In the genomic region with DNA sequence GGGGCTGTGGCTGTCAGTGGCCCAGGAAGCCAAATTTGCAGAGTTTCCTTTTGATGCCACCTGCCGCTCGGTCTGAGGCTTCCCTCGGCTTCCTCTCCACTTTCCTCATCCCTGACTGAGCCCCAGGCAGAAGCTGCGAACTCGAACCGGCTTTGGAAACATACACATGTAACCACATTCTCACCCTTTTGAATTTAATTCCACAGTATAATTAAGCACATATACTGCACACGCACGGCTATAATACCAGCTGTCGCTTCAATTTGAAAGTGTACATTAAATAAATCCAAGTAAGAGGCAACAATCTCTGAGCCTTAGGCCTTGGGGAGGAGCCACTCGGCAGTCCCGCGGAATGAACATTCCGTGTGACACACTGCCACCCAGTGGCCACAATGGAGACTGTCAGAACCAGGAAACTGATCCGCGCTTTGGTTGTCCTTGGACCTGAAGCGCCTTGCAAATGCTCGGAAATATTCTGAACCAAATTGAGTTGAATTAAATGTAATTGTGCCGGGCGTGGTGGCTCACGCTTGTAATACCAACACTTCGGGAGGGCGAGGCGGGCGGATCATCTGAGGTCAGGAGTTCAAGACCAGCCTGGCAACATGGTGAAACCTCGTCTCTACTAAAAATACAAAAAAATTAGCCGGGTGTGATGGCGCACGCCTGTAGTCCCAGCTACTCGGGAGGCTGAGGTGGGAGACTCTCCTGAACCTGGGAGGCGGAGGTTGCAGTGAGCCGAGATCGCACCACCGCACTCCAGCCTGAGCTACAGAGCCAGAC, we compare ENCODE assay signal across 8 cellular contexts.
DNase-seq lines count a peak whose midpoint lies in the region; ATAC-seq and TF ChIP-seq lines count a peak whose summit lies in the region.

No MANE protein-coding gene starts in this region.

- H3K4me3 ChIP-seq in AG09309 (ENCODE audit: control insufficient read depth, low read depth, low read length) (peak overlapping the region; percentile 27), kidney epithelial cell (ENCODE audit: low read depth, low read length) (peak overlapping the region; percentile 32)

- H3K36me3 Mint-ChIP-seq in central memory CD8-positive, alpha-beta T cell (ENCODE audit: insufficient read depth): no peaks in the 10 kb centered on the region

- no peaks in the 10 kb centered on the region for H3K9me3 Mint-ChIP-seq in central memory CD8-positive, alpha-beta T cell

- peaks cover 24% of the 10 kb centered on the region for H3K4me1 Mint-ChIP-seq in central memory CD8-positive, alpha-beta T cell

- H3K27me3 Mint-ChIP-seq in central memory CD8-positive, alpha-beta T cell: no peaks in the 10 kb centered on the region

- DNase-seq in AG09309 (ENCODE audit: low read depth): peak; percentile 33
- peak; percentile 89 for DNase-seq in NCI-H2171 treated with DMSO at 0.1 percent for 48 hours (lab: John Stamatoyannopoulos, UW)
- DNase-seq in activated CD4-positive, CD25-positive, alpha-beta regulatory T cell treated with anti-CD3 and anti-CD28 coated beads, Interleukin-2, amount 50 U/mL, for 16 hours (ENCODE audit: low read depth, low spot score): peak; percentile 67
- peak; percentile 70 to 76 for DNase-seq in central memory CD8-positive, alpha-beta T cell (ENCODE audit: low spot score in 2 of 2)
- DNase-seq in kidney epithelial cell (ENCODE audit: low read depth): no peak
- peak; percentile 49 to 68 for DNase-seq in stimulated activated CD4-positive, alpha-beta T cell treated with anti-CD3 and anti-CD28 coated beads, Interleukin-1b, Interleukin-23, amount 100 ng/mL, for 1 hour (ENCODE audit: low read depth in 2 of 2)

- no peaks in the 10 kb centered on the region for H3K27me3 ChIP-seq in kidney epithelial cell (ENCODE audit: control insufficient read depth, insufficient read depth, low read length)

- ATAC-seq in GM18873 (IDR thresholded peaks at IDR 0.05; ENCODE audit: low FRiP score, unreplicated experiment) (peak; percentile 94), HG03139 (IDR thresholded peaks at IDR 0.05; ENCODE audit: unreplicated experiment) (peak; percentile 80)
- peak; percentile 76 for ATAC-seq in central memory CD8-positive, alpha-beta T cell (replicated peaks; ENCODE audit: extremely low read depth, poor library complexity, severe bottlenecking)

- peak overlapping the region; percentile 75 for H3K4me3 Mint-ChIP-seq in central memory CD8-positive, alpha-beta T cell

- TF ChIP-seq CTCF in AG09309 (IDR thresholded peaks at IDR 0.05; ENCODE audit: control insufficient read depth, insufficient read depth, low read depth, low read length, missing control alignments) (peak; percentile 83), kidney epithelial cell (IDR thresholded peaks at IDR 0.05; ENCODE audit: insufficient read depth, low read length, poor library complexity, severe bottlenecking) (peak; percentile 84)

- peak overlapping the region; percentile 75 for H3K27ac Mint-ChIP-seq in central memory CD8-positive, alpha-beta T cell (ENCODE audit: low read depth)

- H3K36me3 ChIP-seq in kidney epithelial cell (ENCODE audit: control insufficient read depth, insufficient read depth, low read length): no peaks in the 10 kb centered on the region
